In genomic region chr15:79282371-79283251, GRCh38 we compare ENCODE assay signal across 16 cellular contexts. TPM values are rescaled to one million over a fixed set of nuclear protein-coding genes. Genes with fewer than 3 reads are reported as not detected.
A peak's percentile ranks its signal among the peaks of the same experiment; 100 is the strongest.
DNase-seq lines count a peak whose midpoint lies in the region; ATAC-seq and TF ChIP-seq lines count a peak whose summit lies in the region.
"Had no signal": no experiment of that assay in that cellular context is flagged by ENCODE, and none has a peak within 500 bp of the region (broad histone marks: within the 10 kb centered on the region; RNA-seq: fewer than 3 reads in every experiment).

ANKRD34C (plus strand) TSS chr15:79282722; CDS start chr15:79293285, 10,563 bp downstream.

- H4K8ac ChIP-seq in trophoblast cell (ENCODE audit: low read depth, low read length) = no peak within 1 kb of the TSS

- H3K4me3 ChIP-seq in endocrine pancreas (ENCODE audit: control insufficient read depth, insufficient read depth, low read length) (peak within 1 kb of the TSS; percentile 58), trophoblast cell (ENCODE audit: low read depth, low read length) (no peak within 1 kb of the TSS), transverse colon (no peak within 1 kb of the TSS)
- H3K4me3 ChIP-seq: esophagus squamous epithelium, GM23248, tibial nerve had no signal

- no peak for ATAC-seq in GM21423 (IDR thresholded peaks at IDR 0.05; ENCODE audit: unreplicated experiment)

- peak; percentile 29 for DNase-seq in NCI-H345 (lab: John Stamatoyannopoulos, UW)
- DNase-seq in NCI-H345 treated with DMSO at 0.1 percent for 48 hours (lab: John Stamatoyannopoulos, UW; ENCODE audit: unreplicated experiment) = no peak
- peak; percentile 2 for DNase-seq in NCI-H1105 treated with DMSO at 0.1 percent for 48 hours (lab: John Stamatoyannopoulos, UW)
- DNase-seq in trophoblast cell = no peak
- no peak for DNase-seq in transverse colon
- no peak for DNase-seq in NCI-H1930 (lab: John Stamatoyannopoulos, UW)
- DNase-seq: esophagus squamous epithelium, NCI-H774, SHP77 had no signal

- no peaks in the 10 kb centered on the region for H3K79me1 ChIP-seq in trophoblast cell (ENCODE audit: low read length)

- TF ChIP-seq CTCF in transverse colon (IDR thresholded peaks at IDR 0.05) = no peak

- no peaks in the 10 kb centered on the region for H3K79me2 ChIP-seq in trophoblast cell (ENCODE audit: control insufficient read depth, insufficient read depth, low read length, poor library complexity)

- no peak within 1 kb of the TSS for H4K12ac ChIP-seq in trophoblast cell (ENCODE audit: low read depth, low read length)

- H3K23ac ChIP-seq in trophoblast cell (ENCODE audit: low read length) = no peak within 1 kb of the TSS

- H3K4me1 ChIP-seq in endocrine pancreas (ENCODE audit: control insufficient read depth, insufficient read depth, low read length) (no peaks in the 10 kb centered on the region), trophoblast cell (ENCODE audit: control insufficient read depth in 1 of 2, insufficient read depth in 2 of 2, low read length in 2 of 2) (peaks cover 0 to 2% of the 10 kb centered on the region in 2 experiments), transverse colon (no peaks in the 10 kb centered on the region)
- H3K4me1 ChIP-seq: esophagus squamous epithelium had no signal

- H2AK5ac ChIP-seq in trophoblast cell (ENCODE audit: low read length) = no peak within 1 kb of the TSS

- in situ Hi-C loops in transverse colon (cut with MboI; ENCODE audit: low pct_ligation_motif_present in 1 of 4, low pct_unique_long_range_greater_than_20kb in 1 of 4, low sequenced_read_pairs in 3 of 4) = no loop called here

- no peak for TF ChIP-seq POLR2A in transverse colon (IDR thresholded peaks at IDR 0.05)

- no peaks in the 10 kb centered on the region for H3K9me3 ChIP-seq in endocrine pancreas (ENCODE audit: control insufficient read depth, low read length)
- H3K9me3 ChIP-seq in trophoblast cell (ENCODE audit: insufficient read depth, low read depth, low read length) = no peaks in the 10 kb centered on the region
- H3K9me3 ChIP-seq in transverse colon = no peaks in the 10 kb centered on the region
- H3K9me3 ChIP-seq: esophagus squamous epithelium had no signal

- H3K4me2 ChIP-seq in trophoblast cell (ENCODE audit: low read length) = peak within 1 kb of the TSS; percentile 61

- H3K36me3 ChIP-seq in endocrine pancreas (ENCODE audit: control insufficient read depth, insufficient read depth, low read length) = no peaks in the 10 kb centered on the region
- H3K36me3 ChIP-seq in trophoblast cell (ENCODE audit: control insufficient read depth in 1 of 2, insufficient read depth in 2 of 2, low read length in 2 of 2) = no peaks in the 10 kb centered on the region
- H3K36me3 ChIP-seq in transverse colon = no peaks in the 10 kb centered on the region
- H3K36me3 ChIP-seq: esophagus squamous epithelium, tibial nerve had no signal

- H2AFZ ChIP-seq in trophoblast cell (ENCODE audit: insufficient read depth, low read length, poor library complexity) = no peak within 1 kb of the TSS
- H2AFZ ChIP-seq: GM23248 had no signal

- no peak within 1 kb of the TSS for H3K18ac ChIP-seq in trophoblast cell (ENCODE audit: low read length)

- H4K91ac ChIP-seq in trophoblast cell (ENCODE audit: low read depth, low read length) = no peak within 1 kb of the TSS

- H3K27me3 ChIP-seq in endocrine pancreas (ENCODE audit: control insufficient read depth, insufficient read depth, low read length) (no peaks in the 10 kb centered on the region), trophoblast cell (ENCODE audit: insufficient read depth, low read length) (peaks cover 25% of the 10 kb centered on the region), transverse colon (peaks cover 60% of the 10 kb centered on the region)

- H3K9ac ChIP-seq in endocrine pancreas (ENCODE audit: control insufficient read depth, insufficient read depth, low read length) (peak within 1 kb of the TSS; percentile 62), trophoblast cell (ENCODE audit: low read length) (no peak within 1 kb of the TSS)
- H3K9ac ChIP-seq: GM23248 had no signal

- no peak for TF ChIP-seq EP300 in transverse colon (IDR thresholded peaks at IDR 0.05; ENCODE audit: low read depth)

- no peak within 1 kb of the TSS for H3K4ac ChIP-seq in trophoblast cell (ENCODE audit: low read depth, low read length)

- no peak within 1 kb of the TSS for H2BK120ac ChIP-seq in trophoblast cell (ENCODE audit: insufficient read depth, low read length, poor library complexity)

- H3K27ac ChIP-seq in trophoblast cell (ENCODE audit: low read depth, low read length) = no peak within 1 kb of the TSS
- H3K27ac ChIP-seq in transverse colon = no peak within 1 kb of the TSS
- H3K27ac ChIP-seq: esophagus squamous epithelium, GM23248, tibial nerve had no signal

- no CpG with 5 or more reads among the region's 56 CpGs for WGBS in trophoblast cell (ENCODE audit: extremely low coverage, insufficient coverage, insufficient read length)
- 24% methylated on average over 55 of the region's 56 CpGs; no CpG with 5 or more reads in 1 of the 2 donors for WGBS in transverse colon (ENCODE audit: low coverage in 1 of 2), 2 donors

- no peak within 1 kb of the TSS for H2BK12ac ChIP-seq in trophoblast cell (ENCODE audit: low read length)

- no peak within 1 kb of the TSS for H2BK5ac ChIP-seq in trophoblast cell (ENCODE audit: low read depth, low read length, poor library complexity)

- no peak within 1 kb of the TSS for H3K14ac ChIP-seq in trophoblast cell (ENCODE audit: low read length)

- intact Hi-C loops in transverse colon (cut with DNase I; ENCODE audit: low total_unique reads) = no loop called here

RNA-seq across cellular contexts. Expression of gene ANKRD34C, which starts in this region (rescaled TPM):
- polyA plus RNA-seq in trophoblast cell (2013) = not detected in 2 replicates
- not detected for total RNA-seq in transverse colon
- total RNA-seq: esophagus squamous epithelium, GM23248, mesenteric fat pad, tibial nerve had no signal
- polyA plus RNA-seq: AG04450, GM23248, immature natural killer cell had no signal

Comparison
In these comparisons a context has a peak if more than half of its experiments do, and no peak if none do; other contexts are left out.
1. DNase-seq: peak in NCI-H345 (single experiment) and NCI-H1105 treated with DMSO at 0.1 percent for 48 hours (single experiment); none in NCI-H345 treated with DMSO at 0.1 percent for 48 hours (single experiment), trophoblast cell (0 of 2), transverse colon (single experiment) and NCI-H1930 (0 of 2).